ENCODE assay signal across 8 cellular contexts in the genomic region with DNA sequence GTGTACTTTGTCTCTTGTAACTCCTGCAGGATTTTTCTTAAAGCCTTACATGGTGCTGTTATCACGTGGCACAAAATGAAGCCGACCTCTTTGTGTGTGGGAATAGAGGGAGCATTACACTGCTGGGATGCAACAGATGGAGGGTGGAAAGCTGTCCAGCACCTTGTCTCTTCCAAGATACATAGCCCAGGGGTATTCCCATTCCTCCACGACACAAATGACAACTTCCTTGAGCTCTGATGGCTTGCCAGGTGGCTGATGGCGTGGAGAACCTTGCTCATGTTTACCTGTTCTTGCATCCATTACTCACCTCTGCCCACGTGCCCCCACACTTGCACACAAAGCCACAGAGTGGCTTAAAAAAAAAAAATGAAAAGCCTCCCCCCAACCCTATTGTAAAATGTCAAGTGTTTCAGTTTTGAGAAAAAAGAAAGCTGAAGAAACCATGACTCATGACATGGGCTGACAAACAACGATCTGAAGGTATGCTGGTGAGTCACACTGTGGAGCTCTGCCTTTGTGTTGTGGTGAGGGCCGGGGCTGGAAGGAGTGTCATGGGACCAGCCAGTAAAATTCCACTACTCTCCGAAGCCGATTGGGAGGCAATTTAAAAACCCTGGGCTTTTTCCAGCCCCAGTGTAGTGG. TPM values are rescaled to one million over a fixed set of nuclear protein-coding genes. Genes with fewer than 3 reads are reported as not detected.
DNase-seq lines count a peak whose midpoint lies in the region; ATAC-seq and TF ChIP-seq lines count a peak whose summit lies in the region.

No MANE protein-coding gene starts in this region.

- TF ChIP-seq CTCF in PC-9 (conservative IDR thresholded peaks at IDR 0.05) (no peak), neural cell (IDR thresholded peaks at IDR 0.05; ENCODE audit: poor library complexity, severe bottlenecking) (peak; percentile 16), stomach (IDR thresholded peaks at IDR 0.05) (no peak)

- CTCF ChIA-PET in PC-9 (lab: Charles Lee), result interaction anchor here (0.6 to 0.8 kb wide), 4 partner anchors 13 to 387 kb away, joined by 3 to 8 read pairs (median 4); no protein-coding TSS in a partner anchor

- H3K27ac ChIP-seq in PC-9 (peak overlapping the region; percentile 69), neural cell (ENCODE audit: low read length) (peak overlapping the region; percentile 98), stomach (peak overlapping the region; percentile 65 to 92 (median 89))

- H3K4me1 ChIP-seq in PC-9 (replicated peaks; ENCODE audit: insufficient read depth), result peaks cover 17% of the 10 kb centered on the region
- peaks cover 24 to 32% (median 27%) of the 10 kb centered on the region in 4 donors for H3K4me1 ChIP-seq in stomach

- no peaks in the 10 kb centered on the region for H3K27me3 ChIP-seq in PC-9 (ENCODE audit: insufficient read depth, low read depth)
- H3K27me3 ChIP-seq in neural cell (ENCODE audit: insufficient read depth, low read depth, low read length), result no peaks in the 10 kb centered on the region
- no peaks in the 10 kb centered on the region for H3K27me3 ChIP-seq in stomach

- DNase-seq in C1 segment of cervical spinal cord (lab: John Stamatoyannopoulos, UW), result peak in 9 of 14 donors; percentile 39 to 91 (median 63)
- DNase-seq in PC-9, result peak; percentile 83 to 97
- peak; percentile 76 for DNase-seq in activated T-helper 1 cell treated with Interleukin-2 at 50 U/mL for 16 hours (ENCODE audit: low read depth)
- DNase-seq in fibroblast of gingiva (ENCODE audit: low read depth), result peak; percentile 89
- peak; percentile 79 for DNase-seq in stomach

- H2AFZ ChIP-seq in PC-9 (no peak overlapping the region; the same call in 1 of the 2 replicates), neural cell (ENCODE audit: low read depth, low read length) (peak overlapping the region; percentile 86)

- H3K9me3 ChIP-seq in PC-9 (ENCODE audit: insufficient read depth, low read depth) (no peaks in the 10 kb centered on the region), neural cell (ENCODE audit: low read length) (no peaks in the 10 kb centered on the region), stomach (no peaks in the 10 kb centered on the region)

- H3F3A ChIP-seq in PC-9 (ENCODE audit: insufficient read depth, low read depth) (peaks cover 15% of the 10 kb centered on the region; the same call in 1 of the 2 replicates), neural cell (ENCODE audit: insufficient read depth, low read length, poor library complexity, severe bottlenecking) (no peaks in the 10 kb centered on the region)

- BruUV-seq in PC-9 (replicated peaks; lab: Mats Ljungman, UMichigan), result no TSS peak

- H3K4me2 ChIP-seq in PC-9 (peak overlapping the region; percentile 70), neural cell (ENCODE audit: low read length) (peak overlapping the region; percentile 65)

- ATAC-seq in GM19455 (IDR thresholded peaks at IDR 0.05; ENCODE audit: unreplicated experiment) (peak; percentile 40), HG03571 (IDR thresholded peaks at IDR 0.05; ENCODE audit: unreplicated experiment) (peak; percentile 44)

- H3K4me3 ChIP-seq in PC-9 (peak overlapping the region; percentile 40; the same call in 1 of the 2 replicates), neural cell (ENCODE audit: low read length) (peak overlapping the region; percentile 47), stomach (peak overlapping the region; percentile 11 to 33 (median 20))

- no peak for TF ChIP-seq POLR2A in stomach (IDR thresholded peaks at IDR 0.05)

- TF ChIP-seq RAD21 in neural cell (conservative IDR thresholded peaks at IDR 0.05), result no peak

- H3K9me2 ChIP-seq in PC-9 (ENCODE audit: insufficient read depth) (no peaks in the 10 kb centered on the region), neural cell (ENCODE audit: insufficient read depth, low read length) (no peaks in the 10 kb centered on the region)

- POLR2A ChIA-PET in PC-9 (lab: Charles Lee; ENCODE audit: unreplicated experiment), result interaction anchor here (0.6 to 0.9 kb wide), 6 partner anchors 10 to 258 kb away, joined by 3 to 8 read pairs (median 4); no protein-coding TSS in a partner anchor

- H4K20me1 ChIP-seq in PC-9 (ENCODE audit: insufficient read depth), result no peaks in the 10 kb centered on the region
- no peaks in the 10 kb centered on the region for H4K20me1 ChIP-seq in neural cell (ENCODE audit: insufficient read depth)

- peak overlapping the region; percentile 74 for H3K9ac ChIP-seq in neural cell (ENCODE audit: low read length)

- intact Hi-C loops in PC-9 (cut with micrococcal nuclease; ENCODE audit: unreplicated experiment) (loop anchor here (5.0 kb wide), 1 partner anchor 125 kb away; the partner anchor contains the start of genes MRPS6 and SLC5A3), stomach (cut with DNase I; ENCODE audit: low total_unique reads) (no loop called here)

- TF ChIP-seq EP300 in neural cell (conservative IDR thresholded peaks at IDR 0.05; ENCODE audit: poor library complexity, severe bottlenecking) (no peak), stomach (IDR thresholded peaks at IDR 0.05) (no peak)

- no peaks in the 10 kb centered on the region for H3K79me2 ChIP-seq in PC-9 (ENCODE audit: low read depth)
- H3K79me2 ChIP-seq in neural cell (replicated peaks; ENCODE audit: insufficient read depth, low read length), result no peaks in the 10 kb centered on the region

- WGBS in stomach, 5 donors, result 12 to 22% (median 15%) methylated on average over 9 of the region's 9 CpGs

- no peaks in the 10 kb centered on the region for H3K36me3 ChIP-seq in PC-9 (ENCODE audit: low read depth)
- no peaks in the 10 kb centered on the region for H3K36me3 ChIP-seq in neural cell (ENCODE audit: insufficient read depth, low read length)
- H3K36me3 ChIP-seq in stomach, result no peaks in the 10 kb centered on the region

TF ChIP-seq in neural cell, 6 proteins besides CTCF, POLR2A, EP300 and RAD21:
- TF ChIP-seq SMC3 (conservative IDR thresholded peaks at IDR 0.05; ENCODE audit: poor library complexity) (no peak), MXI1 (conservative IDR thresholded peaks at IDR 0.05; ENCODE audit: poor library complexity, severe bottlenecking) (no peak), EZH2 (IDR thresholded peaks at IDR 0.05; ENCODE audit: borderline replicate concordance, insufficient read depth, low read length, poor library complexity, severe bottlenecking) (no peak), POLR2AphosphoS5 (IDR thresholded peaks at IDR 0.05) (peak; percentile 24), TAF1 (IDR thresholded peaks at IDR 0.05; ENCODE audit: low read depth) (no peak)

RNA-seq across cellular contexts. Expression of gene ATP5PO, which starts 32.0 kb away (rescaled TPM):
- total RNA-seq in PC-9 (2021) (134 and 136 TPM in 2 replicates), stomach (100 to 1,000 TPM in 4 of 5 donors, 10 to 100 TPM in 1; 94.7 to 382 (median 312) TPM)
- polyA plus RNA-seq in neural cell (420 and 439 TPM in 2 replicates), stomach (100 to 1,000 TPM; 361 to 603 (median 534) TPM)
- polyA minus RNA-seq in neural cell, result 127 and 133 TPM in 2 replicates

Comparison
In these comparisons a context has a peak if more than half of its experiments do, and no peak if none do; other contexts are left out.
1. Peak in every context shown above with its lines: DNase-seq, ATAC-seq, H3K4me3 ChIP-seq and H3K27ac ChIP-seq.